In the genomic region with DNA sequence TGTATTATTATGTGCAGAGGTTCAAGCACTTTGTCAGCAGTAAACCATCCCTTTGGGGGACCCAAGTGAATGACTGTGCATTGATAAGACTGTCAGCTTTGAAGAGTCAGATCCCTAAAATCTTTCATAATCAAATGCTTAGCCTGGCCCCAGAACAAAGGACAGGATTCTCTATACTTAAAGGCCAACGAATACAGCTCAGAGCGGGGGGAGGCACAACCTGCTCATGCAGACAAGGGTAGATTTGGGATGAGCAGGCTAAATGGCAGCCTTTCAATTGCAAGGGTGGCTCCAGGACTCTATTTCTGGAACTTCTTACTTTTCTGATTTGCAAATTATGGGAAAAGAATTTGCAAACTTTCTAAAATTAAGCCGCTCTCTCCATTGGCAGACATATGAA, we compare ENCODE assay signal across 9 cellular contexts.
"Had no signal": no experiment of that assay in that cellular context is flagged by ENCODE, and none has a peak within 500 bp of the region (broad histone marks: within the 10 kb centered on the region; RNA-seq: fewer than 3 reads in every experiment).

No MANE protein-coding gene starts in this region.

- H3K4me3 ChIP-seq: lung, thoracic aorta had no signal

- H3K9me3 ChIP-seq: thoracic aorta had no signal

- H3K27ac Mint-ChIP-seq: activated CD4-positive, alpha-beta T cell treated with anti-CD3 and anti-CD28 coated beads, Interleukin-2, amount 10 ng/mL, durations not matched to agents 7 days and 5 days; activated naive CD4-positive, alpha-beta T cell treated with anti-CD3 and anti-CD28 coated beads for 36 hours; naive thymus-derived CD4-positive, alpha-beta T cell had no signal

- H3K27me3 Mint-ChIP-seq: activated CD4-positive, alpha-beta T cell treated with anti-CD3 and anti-CD28 coated beads, Interleukin-2, amount 10 ng/mL, durations not matched to agents 7 days and 5 days; naive thymus-derived CD4-positive, alpha-beta T cell had no signal

- H3K4me3 Mint-ChIP-seq: activated CD4-positive, alpha-beta T cell treated with anti-CD3 and anti-CD28 coated beads, Interleukin-2, amount 10 ng/mL, durations not matched to agents 7 days and 5 days; activated naive CD4-positive, alpha-beta T cell treated with anti-CD3 and anti-CD28 coated beads for 36 hours; naive thymus-derived CD4-positive, alpha-beta T cell had no signal

- H3K4me1 Mint-ChIP-seq: activated CD4-positive, alpha-beta T cell treated with anti-CD3 and anti-CD28 coated beads, Interleukin-2, amount 10 ng/mL, durations not matched to agents 7 days and 5 days had no signal

- H3K9me3 Mint-ChIP-seq: activated CD4-positive, alpha-beta T cell treated with anti-CD3 and anti-CD28 coated beads, Interleukin-2, amount 10 ng/mL, durations not matched to agents 7 days and 5 days; activated naive CD4-positive, alpha-beta T cell treated with anti-CD3 and anti-CD28 coated beads for 36 hours; naive thymus-derived CD4-positive, alpha-beta T cell had no signal

- ATAC-seq: naive thymus-derived CD4-positive, alpha-beta T cell; stimulated activated naive CD8-positive, alpha-beta T cell treated with anti-CD3 and anti-CD28 coated beads, Interleukin-15, Interleukin-2, amounts not matched to agents 100 U/mL and 50 U/mL, for 24 hours had no signal

- H3K27ac ChIP-seq: thoracic aorta had no signal

- DNase-seq: activated CD4-positive, alpha-beta T cell treated with anti-CD3 and anti-CD28 coated beads, Interleukin-2, amount 10 ng/mL, durations not matched to agents 7 days and 5 days; activated CD8-positive, alpha-beta memory T cell treated with anti-CD3 and anti-CD28 coated beads for 24 hours; activated naive CD4-positive, alpha-beta T cell treated with anti-CD3 and anti-CD28 coated beads for 36 hours; cortex of kidney; naive thymus-derived CD4-positive, alpha-beta T cell; stimulated activated CD4-positive, alpha-beta T cell treated with anti-CD3 and anti-CD28 coated beads, Interleukin-12 subunit alpha, Interleukin-12 subunit beta, amount 100 ng/mL, for 4 hours; stimulated activated naive CD8-positive, alpha-beta T cell treated with anti-CD3 and anti-CD28 coated beads, Interleukin-15, Interleukin-2, amounts not matched to agents 100 U/mL and 50 U/mL, for 24 hours had no signal
